ENCODE assay signal across 1 cellular context in the genomic region with DNA sequence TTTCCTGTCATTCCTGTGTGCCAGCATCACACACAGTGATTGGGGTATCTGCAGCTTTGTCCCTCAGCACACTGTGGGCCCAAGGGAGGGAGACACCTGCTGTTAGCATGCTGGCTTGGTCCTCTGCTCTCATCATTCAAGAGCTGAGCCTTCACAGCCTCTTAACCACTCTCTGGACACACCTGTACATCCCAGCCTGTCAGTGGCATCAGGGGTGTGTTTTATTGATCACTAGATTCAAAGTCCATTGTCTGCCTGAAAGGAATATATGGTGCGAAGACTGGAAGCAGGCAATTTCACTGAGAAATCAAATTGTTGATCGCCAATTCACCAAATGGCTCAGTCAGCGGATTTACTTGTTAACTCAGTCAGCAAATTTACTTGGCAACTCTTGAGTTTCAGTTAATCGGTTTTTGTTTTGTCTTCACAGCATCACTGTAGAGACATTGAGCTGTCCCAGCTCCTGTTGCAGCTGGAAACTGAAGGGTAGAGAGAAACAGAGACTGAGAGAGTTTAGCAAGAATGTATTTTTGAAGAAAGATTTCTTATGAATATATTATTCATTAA.
TF ChIP-seq lines count a peak whose summit lies in the region.

No MANE protein-coding gene starts in this region.

TF ChIP-seq in WTC11, 78 proteins besides CTCF, POLR2A, EP300 and RAD21 (continued from another document):
- no peak for TF ChIP-seq E2F1 (CRISPR knock-in tag; IDR thresholded peaks at IDR 0.05)
- no peak for TF ChIP-seq FOXJ3 (CRISPR knock-in tag; IDR thresholded peaks at IDR 0.05; ENCODE audit: borderline replicate concordance)
- TF ChIP-seq ZNF671 (CRISPR knock-in tag; IDR thresholded peaks at IDR 0.05): no peak
- TF ChIP-seq RORB (CRISPR knock-in tag; IDR thresholded peaks at IDR 0.05): no peak
- TF ChIP-seq MYBL2 (CRISPR knock-in tag; IDR thresholded peaks at IDR 0.05): no peak
TF ChIP-seq in WTC11: peak in this region for 0.
